9 cellular contexts compared by ENCODE assay signal in the genomic region with DNA sequence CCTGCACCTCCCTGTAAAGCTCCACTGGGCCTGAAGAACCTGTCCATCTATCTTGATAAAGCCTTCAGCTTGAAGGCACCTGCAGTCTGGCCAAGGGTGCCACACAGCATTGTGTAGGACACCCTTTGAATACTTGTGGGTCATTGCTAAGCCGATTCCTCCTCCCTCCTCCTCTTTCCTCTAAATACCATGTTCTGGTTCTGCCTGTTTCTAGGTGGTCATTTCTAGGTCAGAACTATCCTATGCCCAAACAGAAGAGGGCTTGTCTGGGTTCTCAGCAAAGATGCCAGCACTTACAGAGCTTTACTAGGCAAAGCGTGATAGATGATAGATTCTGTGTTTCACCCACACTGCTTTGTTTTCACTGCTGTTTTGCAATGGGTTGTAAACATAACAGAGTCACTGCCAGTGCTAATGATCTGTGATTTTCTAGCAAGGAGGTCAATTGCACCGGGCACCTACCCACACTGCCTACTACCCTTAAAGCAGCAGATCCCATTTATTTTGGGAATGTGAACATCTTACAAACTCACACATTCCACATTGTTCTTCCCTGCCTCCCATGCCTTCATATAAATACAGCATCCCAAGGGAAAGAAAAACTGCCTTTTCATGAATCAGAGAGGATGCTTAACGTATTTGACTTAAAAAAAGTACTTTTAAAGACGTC.
DNase-seq lines count a peak whose midpoint lies in the region; ATAC-seq, FAIRE-seq and TF ChIP-seq lines count a peak whose summit lies in the region.
"Had no signal": no experiment of that assay in that cellular context is flagged by ENCODE, and none has a peak within 500 bp of the region (broad histone marks: within the 10 kb centered on the region; RNA-seq: fewer than 3 reads in every experiment).

No MANE protein-coding gene starts in this region.

- peaks cover 39% of the 10 kb centered on the region for H3K4me1 Mint-ChIP-seq in astrocyte (ENCODE audit: low read depth, unreplicated experiment)

- H3K36me3 ChIP-seq in astrocyte (ENCODE audit: insufficient read depth, low read length), result no peaks in the 10 kb centered on the region
- no peaks in the 10 kb centered on the region for H3K36me3 ChIP-seq in kidney (ENCODE audit: control insufficient read depth in 1 of 2, insufficient read depth in 2 of 2, low read length in 2 of 2)
- no peaks in the 10 kb centered on the region for H3K36me3 ChIP-seq in skeletal muscle tissue (ENCODE audit: control insufficient read depth in 3 of 3, insufficient read depth in 3 of 3, low read length in 3 of 3)

- no peak overlapping the region for H2AFZ ChIP-seq in astrocyte (ENCODE audit: low read depth, low read length)

- H3K9ac ChIP-seq in astrocyte (ENCODE audit: low read length) (peak overlapping the region; percentile 75), kidney (ENCODE audit: low read length in 2 of 2) (no peak overlapping the region), skeletal muscle tissue (ENCODE audit: low read depth in 1 of 3, low read length in 3 of 3) (no peak overlapping the region)

- H3K27ac ChIP-seq in astrocyte (ENCODE audit: low read depth, low read length), result peak overlapping the region; percentile 93
- peak overlapping the region; percentile 46 to 58 for H3K27ac ChIP-seq in kidney (ENCODE audit: low read depth in 2 of 2, low read length in 2 of 2)
- peak overlapping the region; percentile 28 for H3K27ac ChIP-seq in skeletal muscle tissue (ENCODE audit: low read depth, low read length)

- no peak for ATAC-seq in stimulated activated naive CD8-positive, alpha-beta T cell treated with anti-CD3 and anti-CD28 coated beads, Interleukin-15, Interleukin-2, amounts not matched to agents 100 U/mL and 50 U/mL, for 24 hours

- H3K27ac Mint-ChIP-seq in astrocyte (ENCODE audit: unreplicated experiment), result peak overlapping the region; percentile 99

- H3K4me3 ChIP-seq in astrocyte (ENCODE audit: insufficient read depth, low read depth, low read length), result peak overlapping the region; percentile 1
- no peak overlapping the region for H3K4me3 ChIP-seq in kidney (ENCODE audit: low read length in 2 of 2)
- H3K4me3 ChIP-seq in skeletal muscle tissue (ENCODE audit: low read length in 3 of 3), result peak overlapping the region in 1 of 3 donors; percentile 31

- H3K9me3 ChIP-seq in astrocyte (ENCODE audit: insufficient read depth, low read depth, low read length) (no peaks in the 10 kb centered on the region), kidney (ENCODE audit: control insufficient read depth in 1 of 2, low read length in 2 of 2) (no peaks in the 10 kb centered on the region), skeletal muscle tissue (ENCODE audit: control insufficient read depth in 3 of 3, low read length in 3 of 3) (no peaks in the 10 kb centered on the region)

- H3K27me3 ChIP-seq in astrocyte (ENCODE audit: insufficient read depth, low read length) (no peaks in the 10 kb centered on the region), skeletal muscle tissue (ENCODE audit: control insufficient read depth in 3 of 3, insufficient read depth in 3 of 3, low read length in 3 of 3) (no peaks in the 10 kb centered on the region)

- no peaks in the 10 kb centered on the region for H3K79me2 ChIP-seq in astrocyte (ENCODE audit: insufficient read depth, low read length)

- TF ChIP-seq CTCF in astrocyte (IDR thresholded peaks at IDR 0.05; ENCODE audit: insufficient read depth, low read depth, low read length) (no peak), kidney (IDR thresholded peaks at IDR 0.05; ENCODE audit: borderline replicate concordance, extremely low read depth, insufficient read depth) (no peak)

- H4K20me1 ChIP-seq in astrocyte (ENCODE audit: insufficient read depth, low read length), result no peaks in the 10 kb centered on the region

- H3K9me3 Mint-ChIP-seq in astrocyte (ENCODE audit: unreplicated experiment), result no peaks in the 10 kb centered on the region

- H3K4me1 ChIP-seq in astrocyte (ENCODE audit: insufficient read depth, low read length), result peaks cover 36% of the 10 kb centered on the region
- peaks cover 14 to 16% of the 10 kb centered on the region in 2 donors for H3K4me1 ChIP-seq in kidney (ENCODE audit: control insufficient read depth in 1 of 2, insufficient read depth in 1 of 2, low read depth in 1 of 2, low read length in 2 of 2)
- peaks cover 4 to 7% (median 6%) of the 10 kb centered on the region in 3 donors for H3K4me1 ChIP-seq in skeletal muscle tissue (ENCODE audit: control insufficient read depth in 3 of 3, insufficient read depth in 3 of 3, low read length in 3 of 3)

- H3K4me2 ChIP-seq in astrocyte (ENCODE audit: low read length), result peak overlapping the region; percentile 75

- H3K27me3 Mint-ChIP-seq in astrocyte (ENCODE audit: low read depth, unreplicated experiment), result no peaks in the 10 kb centered on the region

- FAIRE-seq in astrocyte (lab: Jason Lieb, UNC) (no peak), kidney (lab: Jason Lieb, UNC) (no peak)

- DNase-seq in H4 (ENCODE audit: low spot score), result peak; percentile 16
- DNase-seq in astrocyte (ENCODE audit: low read depth), result no peak
- no peak for DNase-seq in kidney
- DNase-seq in stimulated activated naive CD8-positive, alpha-beta T cell treated with anti-CD3 and anti-CD28 coated beads, Interleukin-15, Interleukin-2, amounts not matched to agents 100 U/mL and 50 U/mL, for 24 hours, result no peak
- no peak for DNase-seq in NCI-H1694 (lab: John Stamatoyannopoulos, UW)
- no peak for DNase-seq in C1 segment of cervical spinal cord (lab: John Stamatoyannopoulos, UW)
- no peak for DNase-seq in NCI-H748 treated with DMSO at 0.1 percent for 48 hours (lab: John Stamatoyannopoulos, UW)
- DNase-seq: occipital lobe had no signal

- intact Hi-C loops in kidney (cut with DNase I), result no loop called here

- H3K36me3 Mint-ChIP-seq in astrocyte (ENCODE audit: low read depth, unreplicated experiment), result no peaks in the 10 kb centered on the region

- peak overlapping the region; percentile 46 for H3K4me3 Mint-ChIP-seq in astrocyte (ENCODE audit: unreplicated experiment)

Comparison
In these comparisons a context has a peak if more than half of its experiments do, and no peak if none do; other contexts are left out.
1. H3K27ac ChIP-seq: peak in every context shown above with its lines; median percentile 93 in astrocyte; 52 in kidney; 28 in skeletal muscle tissue.